26 cellular contexts compared by ENCODE assay signal in the genomic region with DNA sequence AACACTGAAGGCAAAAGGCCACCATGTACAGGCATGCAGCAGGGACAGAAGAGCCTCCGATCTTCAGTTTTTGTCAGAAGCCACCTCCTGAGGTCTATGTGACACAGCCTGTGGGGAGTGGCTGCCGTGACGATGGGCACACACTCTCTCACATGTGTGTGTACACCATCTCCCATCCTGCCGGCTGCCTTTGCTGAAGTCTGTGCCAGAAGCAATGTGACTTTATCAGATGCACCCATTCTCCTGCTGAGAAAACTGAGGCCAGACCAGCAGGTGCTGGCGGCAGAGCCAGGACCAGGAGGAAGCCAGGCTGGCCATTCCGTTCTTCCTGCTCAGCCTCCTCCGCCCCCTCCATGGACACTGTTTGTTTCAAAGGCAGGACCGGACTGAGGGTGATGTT. TPM values are rescaled to one million over a fixed set of nuclear protein-coding genes. Genes with fewer than 3 reads are reported as not detected.
A peak's percentile ranks its signal among the peaks of the same experiment; 100 is the strongest.
DNase-seq lines count a peak whose midpoint lies in the region; ATAC-seq, FAIRE-seq and TF ChIP-seq lines count a peak whose summit lies in the region.
"Had no signal": no experiment of that assay in that cellular context is flagged by ENCODE, and none has a peak within 500 bp of the region (broad histone marks: within the 10 kb centered on the region; RNA-seq: fewer than 3 reads in every experiment).

No MANE protein-coding gene starts in this region.

- no peak overlapping the region for H3K4me2 ChIP-seq in osteoblast (ENCODE audit: insufficient read depth, low read length)
- H3K4me2 ChIP-seq: BLaER1 treated with 17β-estradiol and CSF1 and Interleukin-3, amounts not matched to agents 10 nM and 100 nM; PC-9 had no signal

- H3K36me3 ChIP-seq in H7 (replicated peaks; ENCODE audit: control insufficient read depth, insufficient read depth, low read length), result peaks cover 5% of the 10 kb centered on the region
- peaks cover 3% of the 10 kb centered on the region for H3K36me3 ChIP-seq in bronchial epithelial cell (ENCODE audit: control insufficient read depth, insufficient read depth, low read length)
- H3K36me3 ChIP-seq in osteoblast (ENCODE audit: insufficient read depth, low read length), result no peaks in the 10 kb centered on the region
- H3K36me3 ChIP-seq: BLaER1 treated with 17β-estradiol and CSF1 and Interleukin-3, amounts not matched to agents 10 nM and 100 nM; SJCRH30 had no signal

- DNase-seq in H7 (peak; percentile 25), bronchial epithelial cell (ENCODE audit: low read depth) (no peak), left lobe of liver (ENCODE audit: low spot score) (peak; percentile 12), sciatic nerve (ENCODE audit: low spot score) (peak; percentile 25), NCI-H1092 treated with DMSO at 0.1 percent for 48 hours (lab: John Stamatoyannopoulos, UW) (no peak), osteoblast (ENCODE audit: insufficient read length, low spot score, missing footprints) (no peak), HPDE6-E6E7 (ENCODE audit: extremely low spot score) (no peak)
- DNase-seq: CD4-positive, alpha-beta memory T cell; COR-L47; DMS53; GM23248; HCEC 1CT; NCI-H1048; NCI-H1417 treated with DMSO at 0.1 percent for 48 hours; NCI-H1694 treated with DMSO at 0.1 percent for 48 hours; NCI-H446; NCI-H524 treated with DMSO at 0.1 percent for 48 hours; NCI-H774; NK-92 treated with Interleukin-12 subunit alpha and Interleukin-12 subunit beta, amount 100 ng/mL, for 24 hours; PC-9; SJCRH30 had no signal

- no peak overlapping the region for H2AFZ ChIP-seq in osteoblast (ENCODE audit: low read length)
- H2AFZ ChIP-seq: GM23248, PC-9 had no signal

- no peak overlapping the region for H3K27ac ChIP-seq in osteoblast (ENCODE audit: low read depth, low read length)
- H3K27ac ChIP-seq: BLaER1 treated with 17β-estradiol and CSF1 and Interleukin-3, amounts not matched to agents 10 nM and 100 nM; GM23248; PC-9; SJCRH30 had no signal

- peaks cover under 1% of the 10 kb centered on the region for H3K4me1 ChIP-seq in osteoblast (ENCODE audit: insufficient read depth, low read length)
- H3K4me1 ChIP-seq: SJCRH30 had no signal

- H4K20me1 ChIP-seq in osteoblast (ENCODE audit: insufficient read depth, low read length), result no peaks in the 10 kb centered on the region
- H4K20me1 ChIP-seq: BLaER1 treated with 17β-estradiol and CSF1 and Interleukin-3, amounts not matched to agents 10 nM and 100 nM had no signal

- peak; percentile 76 for FAIRE-seq in bronchial epithelial cell (lab: Jason Lieb, UNC)
- FAIRE-seq: A204.1, G401.6 had no signal

- no peak for ATAC-seq in left lobe of liver
- ATAC-seq in sciatic nerve, result no peak
- no peak for ATAC-seq in HG03139 (IDR thresholded peaks at IDR 0.05; ENCODE audit: unreplicated experiment)
- ATAC-seq: Right ventricle myocardium inferior had no signal

- no peaks in the 10 kb centered on the region for H3K79me2 ChIP-seq in osteoblast (ENCODE audit: insufficient read depth, low read length)

- TF ChIP-seq CTCF in bronchial epithelial cell (IDR thresholded peaks at IDR 0.05; ENCODE audit: insufficient read depth, low read length, severe bottlenecking) (no peak), osteoblast (IDR thresholded peaks at IDR 0.05; ENCODE audit: extremely low read depth, low read depth, low read length) (no peak)

- no peaks in the 10 kb centered on the region for H3K9me3 ChIP-seq in osteoblast (ENCODE audit: low read depth, low read length)
- H3K9me3 ChIP-seq: SJCRH30 had no signal

- H3K27me3 ChIP-seq in H7 (ENCODE audit: control insufficient read depth, insufficient read depth, low read length) (no peaks in the 10 kb centered on the region), bronchial epithelial cell (ENCODE audit: control insufficient read depth, insufficient read depth, low read length) (no peaks in the 10 kb centered on the region), osteoblast (ENCODE audit: insufficient read depth, low read length) (no peaks in the 10 kb centered on the region)
- H3K27me3 ChIP-seq: BLaER1 treated with 17β-estradiol and CSF1 and Interleukin-3, amounts not matched to agents 10 nM and 100 nM; SJCRH30 had no signal

- H3K4me3 ChIP-seq in H7 (ENCODE audit: insufficient read depth, low read depth, low read length) (no peak overlapping the region), bronchial epithelial cell (ENCODE audit: low read depth, low read length) (no peak overlapping the region), osteoblast (ENCODE audit: insufficient read depth, low read length) (no peak overlapping the region)
- H3K4me3 ChIP-seq: BLaER1 treated with 17β-estradiol and CSF1 and Interleukin-3, amounts not matched to agents 10 nM and 100 nM; GM23248; PC-9; SJCRH30 had no signal

- intact Hi-C loops in sciatic nerve (cut with DNase I), result no loop called here

RNA-seq across cellular contexts. Expression of a gene that starts 16.7 kb away (rescaled TPM):
- 9.7 and 14.8 TPM in 2 replicates for total RNA-seq in H7 (2014; rRNA removed; shearing (Covaris generic))
- total RNA-seq in bronchial epithelial cell (6.6 and 8.1 TPM in 2 replicates), left lobe of liver (33.8 TPM), sciatic nerve (3.7 TPM), osteoblast (2.5 and 3.5 TPM in 2 replicates)
- total RNA-seq: CD4-positive, alpha-beta memory T cell had no signal

Comparison
In these comparisons a context has a peak if more than half of its experiments do, and no peak if none do; other contexts are left out.
1. DNase-seq: peak in H7 (single experiment), left lobe of liver (single experiment) and sciatic nerve (single experiment); none in bronchial epithelial cell (single experiment), NCI-H1092 treated with DMSO at 0.1 percent for 48 hours (single experiment), osteoblast (single experiment) and HPDE6-E6E7 (single experiment).